Comparison of ENCODE assay signal across 8 cellular contexts in genomic region chrX:14872355-14872754, GRCh38. TPM values are rescaled to one million over a fixed set of nuclear protein-coding genes. Genes with fewer than 3 reads are reported as not detected.
DNase-seq lines count a peak whose midpoint lies in the region; TF ChIP-seq lines count a peak whose summit lies in the region.

No MANE protein-coding gene starts in this region.

- H3K4me2 ChIP-seq in DOHH2 (ENCODE audit: low read length): peak overlapping the region; percentile 60

- H4K20me1 ChIP-seq in DOHH2 (ENCODE audit: control insufficient read depth, insufficient read depth, low read depth, low read length): no peaks in the 10 kb centered on the region

- TF ChIP-seq POLR2A in NB4 (IDR thresholded peaks at IDR 0.05; ENCODE audit: extremely low read depth, insufficient read length): no peak

- peak overlapping the region; percentile 49 for H3K27ac ChIP-seq in DOHH2 (ENCODE audit: low read depth, low read length)
- H3K27ac ChIP-seq in ectodermal cell (ENCODE audit: insufficient read depth, low read depth, low read length, poor library complexity, severe bottlenecking): no peak overlapping the region

- H3K4me1 ChIP-seq in DOHH2 (ENCODE audit: control insufficient read depth, low read length): peaks cover 26% of the 10 kb centered on the region
- no peaks in the 10 kb centered on the region for H3K4me1 ChIP-seq in ectodermal cell (ENCODE audit: control insufficient read depth, insufficient read depth, low read length)

- H3K9me2 ChIP-seq in DOHH2 (replicated peaks; ENCODE audit: control insufficient read depth, low read length): no peaks in the 10 kb centered on the region

- H3K36me3 ChIP-seq in DOHH2 (ENCODE audit: control insufficient read depth, low read length) (peaks cover 35% of the 10 kb centered on the region), ectodermal cell (ENCODE audit: control insufficient read depth, insufficient read depth, low read length) (no peaks in the 10 kb centered on the region)

- peak; percentile 31 for DNase-seq in NB4 (ENCODE audit: low read depth)
- no peak for DNase-seq in osteocyte (ENCODE audit: extremely low spot score, unreplicated experiment)
- DNase-seq in NCI-H1105 treated with DMSO at 0.1 percent for 48 hours (lab: John Stamatoyannopoulos, UW): no peak
- DNase-seq in NOMO-1 treated with DMSO at 0.1 percent for 48 hours (lab: John Stamatoyannopoulos, UW; ENCODE audit: unreplicated experiment): no peak
- no peak for DNase-seq in DMS153 (lab: John Stamatoyannopoulos, UW)
- DNase-seq in GM19240 (ENCODE audit: insufficient read length, low spot score): no peak

- H3K4me3 ChIP-seq in DOHH2 (ENCODE audit: low read length) (peak overlapping the region; percentile 86), NB4 (ENCODE audit: low read depth, low read length) (peak overlapping the region; percentile 79), ectodermal cell (ENCODE audit: insufficient read depth, low read depth, low read length) (peak overlapping the region; percentile 67)

- peaks cover 73% of the 10 kb centered on the region for H3K79me2 ChIP-seq in DOHH2 (ENCODE audit: control insufficient read depth, low read length)

- H3K27me3 ChIP-seq in DOHH2 (ENCODE audit: control insufficient read depth, low read length) (no peaks in the 10 kb centered on the region), ectodermal cell (ENCODE audit: control insufficient read depth, insufficient read depth, low read length, poor library complexity, severe bottlenecking) (no peaks in the 10 kb centered on the region)

- H3K9me3 Mint-ChIP-seq in osteocyte (ENCODE audit: unreplicated experiment): peaks cover 12% of the 10 kb centered on the region

- H3K36me3 Mint-ChIP-seq in osteocyte (ENCODE audit: unreplicated experiment): peaks cover 9% of the 10 kb centered on the region

- H3F3A ChIP-seq in DOHH2 (ENCODE audit: control insufficient read depth, insufficient read depth): no peaks in the 10 kb centered on the region

- peaks cover 2% of the 10 kb centered on the region for H3K4me1 Mint-ChIP-seq in osteocyte (ENCODE audit: unreplicated experiment)

- WGBS in ectodermal cell, 2 experiments: 0 to 62% methylated on average over 1 to 3 of the region's 7 CpGs

- H3K27me3 Mint-ChIP-seq in osteocyte (ENCODE audit: unreplicated experiment): no peaks in the 10 kb centered on the region

- H3K4me3 Mint-ChIP-seq in osteocyte (ENCODE audit: unreplicated experiment): peak overlapping the region; percentile 81

- H3K27ac Mint-ChIP-seq in osteocyte (ENCODE audit: unreplicated experiment): peak overlapping the region; percentile 57

- TF ChIP-seq CTCF in DOHH2 (IDR thresholded peaks at IDR 0.05; ENCODE audit: low read depth, low read length, poor library complexity, severe bottlenecking) (no peak), NB4 (IDR thresholded peaks at IDR 0.05; ENCODE audit: low read depth, low read length) (no peak), osteocyte (IDR thresholded peaks at IDR 0.05) (no peak)

- no peaks in the 10 kb centered on the region for H3K9me3 ChIP-seq in DOHH2 (ENCODE audit: control insufficient read depth, insufficient read depth, low read length)
- no peaks in the 10 kb centered on the region for H3K9me3 ChIP-seq in ectodermal cell (ENCODE audit: control insufficient read depth, low read length)

RNA-seq across cellular contexts. Expression of gene FANCB, which starts 0.5 kb away (rescaled TPM):
- polyA plus RNA-seq in ectodermal cell (2013, experiment 1 of 4): 6.0 TPM
- 8.6 TPM for polyA plus RNA-seq in ectodermal cell (2013, experiment 2 of 4)
- 6.6 TPM for polyA plus RNA-seq in ectodermal cell (2013, experiment 3 of 4)
- 7.5 TPM for polyA plus RNA-seq in ectodermal cell (2013, experiment 4 of 4)
- total RNA-seq in osteocyte: 2.9 and 4.2 TPM in 2 replicates

RNA-seq across cellular contexts. Expression of gene MOSPD2, which starts 0.9 kb away (rescaled TPM):
- 9.8 TPM for polyA plus RNA-seq in ectodermal cell (2013, experiment 1 of 4)
- polyA plus RNA-seq in ectodermal cell (2013, experiment 2 of 4): 9.0 TPM
- polyA plus RNA-seq in ectodermal cell (2013, experiment 3 of 4): 8.5 TPM
- polyA plus RNA-seq in ectodermal cell (2013, experiment 4 of 4): 11.1 TPM
- 18.8 and 19.1 TPM in 2 replicates for total RNA-seq in osteocyte
